8 cellular contexts compared by ENCODE assay signal in the genomic region with DNA sequence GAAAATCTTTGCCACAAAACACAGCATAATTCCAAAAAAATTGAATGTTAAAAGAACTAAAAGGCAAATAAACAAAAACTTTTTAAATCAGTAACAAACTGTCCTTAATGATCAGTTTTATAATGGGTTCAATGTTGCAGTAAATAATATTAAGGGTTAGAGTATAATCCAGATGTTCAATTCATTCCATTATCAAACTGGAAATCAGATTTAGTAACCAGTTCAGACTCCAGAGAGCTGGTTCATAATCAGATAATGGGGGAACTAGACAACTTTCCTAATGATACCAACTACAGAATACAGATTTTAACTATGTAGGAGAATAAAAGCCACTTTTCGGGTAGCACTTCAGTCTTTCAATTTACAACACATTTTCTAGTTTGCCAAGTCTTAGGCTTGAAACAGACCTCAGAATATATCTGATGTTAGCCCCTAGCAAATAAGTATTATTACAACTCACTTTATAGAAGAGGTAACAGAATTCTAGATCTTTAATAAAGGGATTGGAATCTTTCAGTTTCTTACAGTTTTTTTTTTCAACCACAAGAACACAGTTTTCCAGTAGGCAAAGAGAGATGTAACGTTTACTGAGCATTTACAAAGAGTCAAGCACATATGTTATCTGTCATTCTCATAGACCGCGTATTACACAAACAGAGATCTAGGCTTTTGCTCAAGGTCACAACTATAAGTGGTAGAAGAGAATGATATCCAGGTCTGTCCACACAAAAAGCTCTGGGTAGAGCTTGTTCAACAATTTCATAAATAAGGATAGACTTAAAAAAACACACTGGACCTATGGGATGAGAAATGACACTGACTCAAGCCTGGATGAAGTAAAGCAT. TPM values are rescaled to one million over a fixed set of nuclear protein-coding genes. Genes with fewer than 3 reads are reported as not detected.
DNase-seq lines count a peak whose midpoint lies in the region; ATAC-seq and TF ChIP-seq lines count a peak whose summit lies in the region.

No MANE protein-coding gene starts in this region.

- TF ChIP-seq CTCF in MCF 10A (IDR thresholded peaks at IDR 0.05; ENCODE audit: unreplicated experiment) = no peak

- no peaks in the 10 kb centered on the region for H3K79me1 ChIP-seq in mesendoderm (ENCODE audit: low read length)

- H3K18ac ChIP-seq in mesendoderm (ENCODE audit: low read length) = no peak overlapping the region

- H3K56ac ChIP-seq in mesendoderm (ENCODE audit: low read length) = peak overlapping the region; percentile 80

- H3K36me3 ChIP-seq in MG63 (peaks cover 4% of the 10 kb centered on the region), mesendoderm (ENCODE audit: control insufficient read depth, insufficient read depth, low read length) (no peaks in the 10 kb centered on the region), aorta (ENCODE audit: control insufficient read depth in 1 of 2, insufficient read depth in 2 of 2, low read length in 1 of 2) (no peaks in the 10 kb centered on the region)

- peak overlapping the region; percentile 88 for H3K4me2 ChIP-seq in mesendoderm (ENCODE audit: low read length)

- H3K23ac ChIP-seq in mesendoderm (ENCODE audit: low read length) = no peak overlapping the region

- no peak overlapping the region for H3K4ac ChIP-seq in mesendoderm (ENCODE audit: low read depth, low read length)

- no peaks in the 10 kb centered on the region for H3K27me3 ChIP-seq in MG63
- H3K27me3 ChIP-seq in mesendoderm (ENCODE audit: insufficient read depth, low read length, poor library complexity) = no peaks in the 10 kb centered on the region
- no peaks in the 10 kb centered on the region for H3K27me3 ChIP-seq in aorta (ENCODE audit: control insufficient read depth in 1 of 2, insufficient read depth in 2 of 2, low read length in 1 of 2)

- CTCF ChIA-PET in MCF 10A (lab: Yijun Ruan, JAX) = interaction anchor here (0.8 to 2.0 kb wide), 6 partner anchors 13 to 204 kb away, joined by 3 to 6 read pairs (median 6); partner anchors contain the start of gene ADCY10

- peak overlapping the region; percentile 69 for H3K4me3 ChIP-seq in MG63
- peak overlapping the region; percentile 76 for H3K4me3 ChIP-seq in mesendoderm (ENCODE audit: low read length)
- H3K4me3 ChIP-seq in aorta (ENCODE audit: low read length in 2 of 2) = peak overlapping the region; percentile 77 to 79

- peaks cover 16% of the 10 kb centered on the region for H3K36me3 Mint-ChIP-seq in MCF 10A (ENCODE audit: insufficient read depth, unreplicated experiment)

- peak overlapping the region; percentile 85 for H3K27ac Mint-ChIP-seq in MCF 10A (ENCODE audit: low read depth, unreplicated experiment)

- peaks cover 18% of the 10 kb centered on the region for H3K4me1 Mint-ChIP-seq in MCF 10A (ENCODE audit: insufficient read depth, unreplicated experiment)

- BruUV-seq in MCF 10A (replicated peaks; lab: Mats Ljungman, UMichigan) = no TSS peak

- H3K9me3 ChIP-seq in MG63 (no peaks in the 10 kb centered on the region), aorta (ENCODE audit: control insufficient read depth, low read length) (no peaks in the 10 kb centered on the region)

- H2BK120ac ChIP-seq in mesendoderm (ENCODE audit: low read depth, low read length) = no peak overlapping the region

- no peaks in the 10 kb centered on the region for H3K9me3 Mint-ChIP-seq in MCF 10A (ENCODE audit: unreplicated experiment)

- intact Hi-C loops in MCF 10A (cut with micrococcal nuclease) (no loop called here), aorta (cut with DNase I) (loop anchor here (5.0 to 10.0 kb wide), 3 partner anchors 112 to 220 kb away; no protein-coding TSS in a partner anchor), posterior vena cava (cut with DNase I) (loop anchor here in 1 of 2 donors (5.0 kb wide), 1 partner anchor 87 kb away; no protein-coding TSS in a partner anchor)

- no peak overlapping the region for H2BK5ac ChIP-seq in mesendoderm (ENCODE audit: low read length)

- ATAC-seq in aorta (ENCODE audit: low FRiP score) (no peak), HG02852 (IDR thresholded peaks at IDR 0.05; ENCODE audit: unreplicated experiment) (no peak)

- peak overlapping the region; percentile 81 for H3K4me3 Mint-ChIP-seq in MCF 10A (ENCODE audit: unreplicated experiment)

- peak overlapping the region; percentile 84 for H3K9ac ChIP-seq in mesendoderm (ENCODE audit: low read length)

- H3K27ac ChIP-seq in mesendoderm (ENCODE audit: low read depth, low read length) (no peak overlapping the region), aorta (ENCODE audit: low read depth in 1 of 2, low read length in 2 of 2) (peak overlapping the region; percentile 58 to 83)

- H3K4me1 ChIP-seq in mesendoderm (ENCODE audit: control insufficient read depth, low read depth, low read length) = no peaks in the 10 kb centered on the region
- H3K4me1 ChIP-seq in aorta (ENCODE audit: control insufficient read depth in 1 of 2, insufficient read depth in 2 of 2, low read length in 2 of 2) = no peaks in the 10 kb centered on the region

- H4K5ac ChIP-seq in mesendoderm (ENCODE audit: low read length) = no peak overlapping the region

- no peak overlapping the region for H2AK5ac ChIP-seq in mesendoderm (ENCODE audit: low read length)

- no peak overlapping the region for H4K8ac ChIP-seq in mesendoderm (ENCODE audit: low read depth, low read length)

- H3K79me2 ChIP-seq in mesendoderm (ENCODE audit: control insufficient read depth, insufficient read depth, low read length) = peaks cover 18% of the 10 kb centered on the region

- no peaks in the 10 kb centered on the region for H3K27me3 Mint-ChIP-seq in MCF 10A (ENCODE audit: insufficient read depth, unreplicated experiment)

- H2BK15ac ChIP-seq in mesendoderm (replicated peaks; ENCODE audit: low read depth) = no peak overlapping the region

- WGBS in mesendoderm (ENCODE audit: extremely low coverage, insufficient coverage, low lambda C conversion rate) = no CpG with 5 or more reads among the region's 4 CpGs
- 4 to 6% methylated on average over 4 of the region's 4 CpGs for WGBS in aorta, 2 donors

- POLR2A ChIA-PET in MCF 10A (lab: Yijun Ruan, JAX) = interaction anchor here (0.6 to 10.7 kb wide), 36 partner anchors 8 to 1433 kb away, joined by 3 to 175 read pairs (median 8); partner anchors contain the start of genes ADCY10, BLZF1, CREG1 and MPZL1

- DNase-seq in GM04504 (ENCODE audit: low read depth) (peak; percentile 3), MG63 (no peak), MCF 10A (ENCODE audit: unreplicated experiment) (peak; percentile 60), mesendoderm (no peak), aorta (no peak), glomerular visceral epithelial cell (ENCODE audit: extremely low spot score) (no peak), posterior vena cava (ENCODE audit: low spot score) (no peak)

RNA-seq across cellular contexts. Expression of gene DCAF6, which starts 1.9 kb away (rescaled TPM):
- 70.1 and 99.3 TPM in 2 replicates for total RNA-seq in MG63 (2014; rRNA removed; shearing (Covaris generic); ENCODE audit: low replicate concordance)
- 57.2 and 60.8 TPM in 2 replicates for total RNA-seq in MCF 10A (2022)
- 10.7 TPM for polyA plus RNA-seq in mesendoderm (2013, experiment 1 of 2)
- polyA plus RNA-seq in mesendoderm (2013, experiment 2 of 2) = 11.6 TPM
- 10 to 100 TPM; 55.5 to 68.7 TPM for total RNA-seq in aorta
- polyA plus RNA-seq in aorta = 10 to 100 TPM; 37.3 to 43.3 TPM
- 10 to 100 TPM; 50.2 to 55.9 TPM for total RNA-seq in posterior vena cava

RNA-seq across cellular contexts. Expression of gene MPC2, which starts 2.2 kb away (rescaled TPM):
- 165 and 172 TPM in 2 replicates for total RNA-seq in MG63 (2014; rRNA removed; shearing (Covaris generic); ENCODE audit: low replicate concordance)
- total RNA-seq in MCF 10A (2022) (105 and 108 TPM in 2 replicates), aorta (10 to 100 TPM; 37.3 to 48.2 TPM), posterior vena cava (10 to 100 TPM; 61.5 to 62.2 TPM)
- 40.0 TPM for polyA plus RNA-seq in mesendoderm (2013, experiment 1 of 2)
- polyA plus RNA-seq in mesendoderm (2013, experiment 2 of 2) = 40.0 TPM
- 10 to 100 TPM; 56.4 to 94.8 TPM for polyA plus RNA-seq in aorta

RNA-seq across cellular contexts. Expression of gene ADCY10, which starts 20.7 kb away (rescaled TPM):
- total RNA-seq in MG63 (2014; rRNA removed; shearing (Covaris generic); ENCODE audit: low replicate concordance) = 0.13 TPM in 1 of 2 replicates, not detected in the other
- total RNA-seq in MCF 10A (2022) = 0.12 and 0.35 TPM in 2 replicates
- polyA plus RNA-seq in mesendoderm (2013, experiment 1 of 2) = 0.18 TPM
- 0.14 TPM for polyA plus RNA-seq in mesendoderm (2013, experiment 2 of 2)
- total RNA-seq in aorta = under 1 TPM; 0.16 to 0.24 TPM
- polyA plus RNA-seq in aorta = under 1 TPM; 0.13 to 0.15 TPM
- under 1 TPM; 0.28 to 0.38 TPM for total RNA-seq in posterior vena cava

Comparison
In these comparisons a context has a peak if more than half of its experiments do, and no peak if none do; other contexts are left out.
1. DNase-seq: peak in GM04504 (single experiment) and MCF 10A (single experiment); none in MG63 (single experiment), mesendoderm (single experiment), aorta (0 of 2), glomerular visceral epithelial cell (single experiment) and posterior vena cava (single experiment).
2. Peak in every context shown above with its lines, with median percentiles within 50 percentile points of each other: H3K4me3 ChIP-seq.